Comparison of ENCODE assay signal across 26 cellular contexts in genomic region chr19:19122902-19123301, GRCh38. TPM values are rescaled to one million over a fixed set of nuclear protein-coding genes. Genes with fewer than 3 reads are reported as not detected.
DNase-seq lines count a peak whose midpoint lies in the region; ATAC-seq and TF ChIP-seq lines count a peak whose summit lies in the region.
"Had no signal": no experiment of that assay in that cellular context is flagged by ENCODE, and none has a peak within 500 bp of the region (broad histone marks: within the 10 kb centered on the region; RNA-seq: fewer than 3 reads in every experiment).

No MANE protein-coding gene starts in this region.

- peaks cover 10% of the 10 kb centered on the region for H3K9me3 Mint-ChIP-seq in stimulated activated naive CD8-positive, alpha-beta T cell treated with anti-CD3 and anti-CD28 coated beads, Interleukin-15, Interleukin-2, amounts not matched to agents 100 ng/mL and 50 ng/mL, for 24 hours
- peaks cover 15% of the 10 kb centered on the region for H3K9me3 Mint-ChIP-seq in dendritic cell treated with granulocyte-macrophage colony-stimulating factor and Interleukin-4, amounts not matched to agents 40 ng/mL and 50 ng/mL, for 4 days
- peaks cover 13% of the 10 kb centered on the region for H3K9me3 Mint-ChIP-seq in GM23338

- no peaks in the 10 kb centered on the region for H3K79me2 ChIP-seq in SK-N-SH (ENCODE audit: insufficient read depth)
- H3K79me2 ChIP-seq in GM23338 (replicated peaks; ENCODE audit: insufficient read depth) = no peaks in the 10 kb centered on the region

- H3K27ac ChIP-seq in SK-N-SH (ENCODE audit: low read depth in 2 of 2, low read length in 1 of 2) = no peak overlapping the region
- 0 out of 2 replicates have a peak overlapping the region, but pooled peaks have one; percentile 40 for H3K27ac ChIP-seq in SK-N-MC
- no peak overlapping the region for H3K27ac ChIP-seq in GM23338 (ENCODE audit: low read depth)
- H3K27ac ChIP-seq: BLaER1 had no signal

- WGBS in SK-N-SH (ENCODE audit: low lambda C conversion rate) = 88% methylated on average over 1 of the region's 1 CpG

- H3K9me2 ChIP-seq in SK-N-SH (no peaks in the 10 kb centered on the region), GM23338 (ENCODE audit: insufficient read depth) (no peaks in the 10 kb centered on the region)

- CTCF ChIA-PET in SK-N-SH (lab: Yijun Ruan, JAX) = interaction anchor here (0.7 to 1.5 kb wide), 2 partner anchors 52 to 61 kb away, joined by 3 read pairs; no protein-coding TSS in a partner anchor

- H3K4me3 Mint-ChIP-seq in stimulated activated naive CD8-positive, alpha-beta T cell treated with anti-CD3 and anti-CD28 coated beads, Interleukin-15, Interleukin-2, amounts not matched to agents 100 ng/mL and 50 ng/mL, for 24 hours = no peak overlapping the region
- no peak overlapping the region for H3K4me3 Mint-ChIP-seq in dendritic cell treated with granulocyte-macrophage colony-stimulating factor and Interleukin-4, amounts not matched to agents 40 ng/mL and 50 ng/mL, for 4 days
- H3K4me3 Mint-ChIP-seq in GM23338 = no peak overlapping the region
- H3K4me3 Mint-ChIP-seq: CD14-positive monocyte; CD4-positive, alpha-beta memory T cell had no signal

- H3K36me3 Mint-ChIP-seq in stimulated activated naive CD8-positive, alpha-beta T cell treated with anti-CD3 and anti-CD28 coated beads, Interleukin-15, Interleukin-2, amounts not matched to agents 100 ng/mL and 50 ng/mL, for 24 hours (ENCODE audit: low read depth) = peaks cover 33% of the 10 kb centered on the region
- peaks cover 47% of the 10 kb centered on the region for H3K36me3 Mint-ChIP-seq in dendritic cell treated with granulocyte-macrophage colony-stimulating factor and Interleukin-4, amounts not matched to agents 40 ng/mL and 50 ng/mL, for 4 days (ENCODE audit: low read depth)
- H3K36me3 Mint-ChIP-seq in GM23338 (ENCODE audit: low read depth) = peaks cover 41% of the 10 kb centered on the region

- H4K20me1 ChIP-seq in SK-N-SH (ENCODE audit: insufficient read depth) (no peaks in the 10 kb centered on the region), GM23338 (replicated peaks; ENCODE audit: insufficient read depth) (peaks cover 4% of the 10 kb centered on the region)
- H4K20me1 ChIP-seq: BLaER1 had no signal

- H3K36me3 ChIP-seq in SK-N-SH (replicated peaks in 1 of 2; ENCODE audit: control insufficient read depth in 1 of 2, insufficient read depth in 2 of 2, low read length in 1 of 2) (peaks cover 0 to 4% of the 10 kb centered on the region in 2 experiments), SK-N-MC (ENCODE audit: insufficient read depth, low read length) (peaks cover 16% of the 10 kb centered on the region; the same call in 1 of the 2 replicates), GM23338 (ENCODE audit: insufficient read depth) (peaks cover 9% of the 10 kb centered on the region; the same call in 1 of the 2 replicates)

- TF ChIP-seq EP300 in SK-N-SH (IDR thresholded peaks at IDR 0.05; ENCODE audit: borderline replicate concordance in 1 of 2, low read depth in 1 of 2, low read length in 1 of 2) = no peak

- no peak for ATAC-seq in SK-N-SH treated with all-trans-retinoic acid at 6 μM for 48 hours
- ATAC-seq in stimulated activated naive CD8-positive, alpha-beta T cell treated with anti-CD3 and anti-CD28 coated beads, Interleukin-15, Interleukin-2, amounts not matched to agents 100 U/mL and 50 U/mL, for 24 hours = no peak
- ATAC-seq in GM23338 = no peak
- no peak for ATAC-seq in HG03354 (IDR thresholded peaks at IDR 0.05; ENCODE audit: poor library complexity, severe bottlenecking, unreplicated experiment)
- ATAC-seq: GM12878 had no signal

- H3K9me3 ChIP-seq in SK-N-SH = peaks cover 4% of the 10 kb centered on the region; the same call in 1 of the 2 replicates
- H3K9me3 ChIP-seq in SK-N-MC (ENCODE audit: low read depth, low read length) = no peaks in the 10 kb centered on the region
- H3K9me3 ChIP-seq: BE2C, Caco-2 had no signal

- H3K9ac ChIP-seq in SK-N-SH (no peak overlapping the region), SK-N-MC (ENCODE audit: insufficient read length) (no peak overlapping the region)
- H3K9ac ChIP-seq: BLaER1 had no signal

- no peaks in the 10 kb centered on the region for H3K27me3 Mint-ChIP-seq in stimulated activated naive CD8-positive, alpha-beta T cell treated with anti-CD3 and anti-CD28 coated beads, Interleukin-15, Interleukin-2, amounts not matched to agents 100 ng/mL and 50 ng/mL, for 24 hours
- H3K27me3 Mint-ChIP-seq in dendritic cell treated with granulocyte-macrophage colony-stimulating factor and Interleukin-4, amounts not matched to agents 40 ng/mL and 50 ng/mL, for 4 days = no peaks in the 10 kb centered on the region
- H3K27me3 Mint-ChIP-seq in GM23338 (ENCODE audit: insufficient read depth, low read depth, poor library complexity) = peaks cover 6% of the 10 kb centered on the region
- H3K27me3 Mint-ChIP-seq: CD4-positive, alpha-beta memory T cell; CD4-positive, CD25-positive, alpha-beta regulatory T cell had no signal

- H3K4me1 ChIP-seq in SK-N-SH (ENCODE audit: control insufficient read depth in 1 of 2, insufficient read depth in 2 of 2, low read depth in 1 of 2, low read length in 1 of 2) = no peaks in the 10 kb centered on the region
- peaks cover 9% of the 10 kb centered on the region; the same call in 1 of the 2 replicates for H3K4me1 ChIP-seq in GM23338 (ENCODE audit: insufficient read depth)
- H3K4me1 ChIP-seq: BE2C, BLaER1, Caco-2 had no signal

- TF ChIP-seq RAD21 in SK-N-SH (IDR thresholded peaks at IDR 0.05; ENCODE audit: low read length) = no peak

- POLR2A ChIA-PET in SK-N-SH (lab: Yijun Ruan, JAX) = no interaction called here

- no peaks in the 10 kb centered on the region for H3K27me3 ChIP-seq in SK-N-SH (ENCODE audit: insufficient read depth)
- no peaks in the 10 kb centered on the region for H3K27me3 ChIP-seq in GM23338 (ENCODE audit: insufficient read depth)
- H3K27me3 ChIP-seq: BE2C, BLaER1 had no signal

- H3K4me2 ChIP-seq in SK-N-SH (no peak overlapping the region), GM23338 (no peak overlapping the region)
- H3K4me2 ChIP-seq: BLaER1 had no signal

- H3K4me3 ChIP-seq in SK-N-SH (ENCODE audit: low read depth in 2 of 2, low read length in 1 of 2) = no peak overlapping the region
- H3K4me3 ChIP-seq in SK-N-MC = no peak overlapping the region
- H3K4me3 ChIP-seq in GM23338 = no peak overlapping the region
- H3K4me3 ChIP-seq: BLaER1, GM12878 had no signal

- H3F3A ChIP-seq in SK-N-SH (replicated peaks; ENCODE audit: insufficient read depth) (no peaks in the 10 kb centered on the region), GM23338 (replicated peaks; ENCODE audit: low read depth) (0 out of 2 replicates have a peak, but pooled peaks cover 8% of the 10 kb centered on the region)

- H2AFZ ChIP-seq in SK-N-SH (ENCODE audit: low read depth) (no peak overlapping the region), GM23338 (no peak overlapping the region)

- DNase-seq in SK-N-SH = no peak
- DNase-seq in stimulated activated naive CD8-positive, alpha-beta T cell treated with anti-CD3 and anti-CD28 coated beads, Interleukin-15, Interleukin-2, amounts not matched to agents 100 U/mL and 50 U/mL, for 24 hours = no peak
- no peak for DNase-seq in SK-N-MC (ENCODE audit: low read depth, low spot score)
- no peak for DNase-seq in GM23338 (ENCODE audit: low spot score)
- DNase-seq: 8988T; ACHN; BE2C; C1 segment of cervical spinal cord; Caco-2; Calu3; CD4-positive, alpha-beta memory T cell; CD4-positive, CD25-positive, alpha-beta regulatory T cell; DMS 273 treated with DMSO at 0.1 percent for 48 hours; DMS153; DMS53; DMS79; DND-41; EL; GDM1 had no signal

- TF ChIP-seq CTCF in SK-N-SH (IDR thresholded peaks at IDR 0.05) (no peak), GM23338 (conservative IDR thresholded peaks at IDR 0.05; ENCODE audit: low read depth in 2 of 2) (no peak)

- H3K4me1 Mint-ChIP-seq in stimulated activated naive CD8-positive, alpha-beta T cell treated with anti-CD3 and anti-CD28 coated beads, Interleukin-15, Interleukin-2, amounts not matched to agents 100 ng/mL and 50 ng/mL, for 24 hours (ENCODE audit: low read depth) = peaks cover 3% of the 10 kb centered on the region
- H3K4me1 Mint-ChIP-seq in dendritic cell treated with granulocyte-macrophage colony-stimulating factor and Interleukin-4, amounts not matched to agents 40 ng/mL and 50 ng/mL, for 4 days (ENCODE audit: low read depth) = peaks cover 16% of the 10 kb centered on the region
- H3K4me1 Mint-ChIP-seq in GM23338 = no peaks in the 10 kb centered on the region; the same call in 2 of the 3 replicates

- H3K27ac Mint-ChIP-seq in stimulated activated naive CD8-positive, alpha-beta T cell treated with anti-CD3 and anti-CD28 coated beads, Interleukin-15, Interleukin-2, amounts not matched to agents 100 ng/mL and 50 ng/mL, for 24 hours = peak overlapping the region; percentile 2
- H3K27ac Mint-ChIP-seq in dendritic cell treated with granulocyte-macrophage colony-stimulating factor and Interleukin-4, amounts not matched to agents 40 ng/mL and 50 ng/mL, for 4 days = peak overlapping the region; percentile 15
- no peak overlapping the region for H3K27ac Mint-ChIP-seq in GM23338
- H3K27ac Mint-ChIP-seq: CD14-positive monocyte; CD4-positive, CD25-positive, alpha-beta regulatory T cell had no signal

- intact Hi-C loops in dendritic cell treated with granulocyte-macrophage colony-stimulating factor and Interleukin-4, amounts not matched to agents 40 ng/mL and 50 ng/mL, for 4 days (cut with micrococcal nuclease) = no loop called here

TF ChIP-seq in SK-N-SH treated with all-trans-retinoic acid at 6 μM for 48 hours, 23 proteins besides CTCF, POLR2A, EP300 and RAD21 (continues in another document):
- no peak for TF ChIP-seq BACH2 (CRISPR knock-in tag; IDR thresholded peaks at IDR 0.05; ENCODE audit: borderline replicate concordance)

TF ChIP-seq in SK-N-SH, 30 proteins besides CTCF, POLR2A, EP300 and RAD21 (continues in another document):
- TF ChIP-seq FOXM1 (IDR thresholded peaks at IDR 0.05; ENCODE audit: low read depth) = no peak

TF ChIP-seq in GM23338, 12 proteins besides CTCF, POLR2A, EP300 and RAD21 (continues in another document):
- no peak for TF ChIP-seq EZH2phosphoT487 (IDR thresholded peaks at IDR 0.05; ENCODE audit: unreplicated experiment)

RNA-seq across cellular contexts. Expression of gene TMEM161A, which starts 15.4 kb away (rescaled TPM):
- 37.8 and 39.3 TPM in 2 replicates for polyA plus RNA-seq in SK-N-SH (2012; rRNA removed)
- polyA plus RNA-seq in SK-N-SH (2012; cell fraction: cytosol; rRNA removed) = 10.0 and 16.7 TPM in 2 replicates
- polyA plus RNA-seq in SK-N-SH (2012; cell fraction: nucleus; rRNA removed) = 109 and 145 TPM in 2 replicates
- 59.3 and 59.5 TPM in 2 replicates for total RNA-seq in GM23338 (2014; rRNA removed; shearing (Covaris generic))
- 38.0 and 38.9 TPM in 2 replicates for polyA plus RNA-seq in GM23338 (2016; fragmentation: Nextera tagmentation; extraction: Ambion mirVana)

RNA-seq across cellular contexts. Expression of gene MEF2B, which starts 47.2 kb away (rescaled TPM):
- polyA plus RNA-seq in SK-N-SH (2012; rRNA removed) = 1.0 and 1.1 TPM in 2 replicates
- 0.40 and 0.55 TPM in 2 replicates for polyA plus RNA-seq in SK-N-SH (2012; cell fraction: cytosol; rRNA removed)
- 4.3 and 4.6 TPM in 2 replicates for polyA plus RNA-seq in SK-N-SH (2012; cell fraction: nucleus; rRNA removed)
- total RNA-seq in GM23338 (2014; rRNA removed; shearing (Covaris generic)) = 3.0 and 8.3 TPM in 2 replicates
- polyA plus RNA-seq in GM23338 (2016; fragmentation: Nextera tagmentation; extraction: Ambion mirVana) = 7.4 and 8.1 TPM in 2 replicates

RNA-seq across cellular contexts. Expression of gene SLC25A42, which starts 59.1 kb away (rescaled TPM):
- polyA plus RNA-seq in SK-N-SH (2012; rRNA removed) (4.3 and 6.1 TPM in 2 replicates), GM23338 (2016; fragmentation: Nextera tagmentation; extraction: Ambion mirVana) (7.3 and 7.6 TPM in 2 replicates)
- 2.8 and 4.3 TPM in 2 replicates for polyA plus RNA-seq in SK-N-SH (2012; cell fraction: cytosol; rRNA removed)
- polyA plus RNA-seq in SK-N-SH (2012; cell fraction: nucleus; rRNA removed) = 16.9 and 18.8 TPM in 2 replicates
- 5.7 and 7.3 TPM in 2 replicates for total RNA-seq in GM23338 (2014; rRNA removed; shearing (Covaris generic))
